ENCODE assay signal across 9 cellular contexts in genomic region chr11:10208045-10208674, GRCh38.
DNase-seq lines count a peak whose midpoint lies in the region; FAIRE-seq and TF ChIP-seq lines count a peak whose summit lies in the region.
"Had no signal": no experiment of that assay in that cellular context is flagged by ENCODE, and none has a peak within 500 bp of the region (broad histone marks: within the 10 kb centered on the region; RNA-seq: fewer than 3 reads in every experiment).

No MANE protein-coding gene starts in this region.

- no peak overlapping the region for H3K4me3 ChIP-seq in subcutaneous abdominal adipose tissue (ENCODE audit: low read depth in 1 of 5, low read length in 5 of 5)
- H3K4me3 ChIP-seq: SJCRH30 had no signal

- peak overlapping the region; percentile 42 for H3K27ac ChIP-seq in subcutaneous abdominal adipose tissue (ENCODE audit: low read depth, low read length)
- H3K27ac ChIP-seq: SJCRH30 had no signal

- FAIRE-seq in D721Med (lab: Jason Lieb, UNC): peak; percentile 95

- H3K36me3 Mint-ChIP-seq in activated naive CD4-positive, alpha-beta T cell treated with anti-CD3 and anti-CD28 coated beads for 36 hours (ENCODE audit: low read depth): no peaks in the 10 kb centered on the region

- H3K9me3 Mint-ChIP-seq in activated naive CD4-positive, alpha-beta T cell treated with anti-CD3 and anti-CD28 coated beads for 36 hours: peaks cover 12% of the 10 kb centered on the region

- H3K27me3 ChIP-seq in subcutaneous abdominal adipose tissue (ENCODE audit: control insufficient read depth in 5 of 5, insufficient read depth in 4 of 5, low read length in 5 of 5): no peaks in the 10 kb centered on the region
- H3K27me3 ChIP-seq: SJCRH30 had no signal

- no peaks in the 10 kb centered on the region for H3K4me1 Mint-ChIP-seq in activated naive CD4-positive, alpha-beta T cell treated with anti-CD3 and anti-CD28 coated beads for 36 hours (ENCODE audit: low read depth)

- no peaks in the 10 kb centered on the region for H3K27me3 Mint-ChIP-seq in activated naive CD4-positive, alpha-beta T cell treated with anti-CD3 and anti-CD28 coated beads for 36 hours (ENCODE audit: low read depth)

- peaks cover 0 to 2% (median 0%) of the 10 kb centered on the region in 5 donors for H3K36me3 ChIP-seq in subcutaneous abdominal adipose tissue (ENCODE audit: control insufficient read depth in 5 of 5, insufficient read depth in 5 of 5, low read length in 5 of 5)
- H3K36me3 ChIP-seq: SJCRH30 had no signal

- CTCF ChIA-PET in activated naive CD4-positive, alpha-beta T cell treated with anti-CD3 and anti-CD28 coated beads for 36 hours (lab: Charles Lee): interaction anchor here (0.6 to 6.9 kb wide), 18 partner anchors 10 to 447 kb away, joined by 3 to 102 read pairs (median 4); partner anchors contain the start of gene ADM

- H3K27ac Mint-ChIP-seq in activated naive CD4-positive, alpha-beta T cell treated with anti-CD3 and anti-CD28 coated beads for 36 hours: no peak overlapping the region

- intact Hi-C loops in activated naive CD4-positive, alpha-beta T cell treated with anti-CD3 and anti-CD28 coated beads for 36 hours (cut with micrococcal nuclease): loop anchor here (1.0 to 10.0 kb wide), 5 partner anchors 99 to 537 kb away; no protein-coding TSS in a partner anchor

- peak overlapping the region in 1 of 5 donors; percentile 0 for H3K9ac ChIP-seq in subcutaneous abdominal adipose tissue (ENCODE audit: low read length in 5 of 5)

- DNase-seq in D721Med (ENCODE audit: insufficient read length, low spot score) (no peak), HCEC 1CT (peak; percentile 57), NCI-H460 (ENCODE audit: extremely low read depth, low read depth) (peak; percentile 27), brain pericyte (ENCODE audit: low read depth, low spot score) (peak; percentile 30), iris pigment epithelial cell (ENCODE audit: low read depth) (peak; percentile 49)
- no peak for DNase-seq in stimulated activated naive CD4-positive, alpha-beta T cell treated with Interleukin-2 at 50 U/mL for 16 hours (lab: John Stamatoyannopoulos, UW)
- no peak for DNase-seq in activated naive CD4-positive, alpha-beta T cell treated with anti-CD3 and anti-CD28 coated beads for 36 hours

- peaks cover 0 to 2% (median 0%) of the 10 kb centered on the region in 5 donors for H3K4me1 ChIP-seq in subcutaneous abdominal adipose tissue (ENCODE audit: control insufficient read depth in 5 of 5, insufficient read depth in 5 of 5, low read length in 5 of 5)
- H3K4me1 ChIP-seq: SJCRH30 had no signal

- peaks cover under 1 to 16% (median 11%) of the 10 kb centered on the region in 5 donors for H3K9me3 ChIP-seq in subcutaneous abdominal adipose tissue (ENCODE audit: control insufficient read depth in 5 of 5, low read length in 5 of 5)

- peak; percentile 70 for TF ChIP-seq CTCF in D721Med (IDR thresholded peaks at IDR 0.05; ENCODE audit: insufficient read depth, missing control alignments)

- no peak overlapping the region for H3K4me3 Mint-ChIP-seq in activated naive CD4-positive, alpha-beta T cell treated with anti-CD3 and anti-CD28 coated beads for 36 hours

Comparison
In these comparisons a context has a peak if more than half of its experiments do, and no peak if none do; other contexts are left out.
1. DNase-seq: peak in HCEC 1CT (single experiment), NCI-H460 (single experiment), brain pericyte (single experiment) and iris pigment epithelial cell (single experiment); none in D721Med (single experiment), stimulated activated naive CD4-positive, alpha-beta T cell treated with Interleukin-2 at 50 U/mL for 16 hours (single experiment) and activated naive CD4-positive, alpha-beta T cell treated with anti-CD3 and anti-CD28 coated beads for 36 hours (single experiment).